Comparison of ENCODE assay signal across 19 cellular contexts in the genomic region with DNA sequence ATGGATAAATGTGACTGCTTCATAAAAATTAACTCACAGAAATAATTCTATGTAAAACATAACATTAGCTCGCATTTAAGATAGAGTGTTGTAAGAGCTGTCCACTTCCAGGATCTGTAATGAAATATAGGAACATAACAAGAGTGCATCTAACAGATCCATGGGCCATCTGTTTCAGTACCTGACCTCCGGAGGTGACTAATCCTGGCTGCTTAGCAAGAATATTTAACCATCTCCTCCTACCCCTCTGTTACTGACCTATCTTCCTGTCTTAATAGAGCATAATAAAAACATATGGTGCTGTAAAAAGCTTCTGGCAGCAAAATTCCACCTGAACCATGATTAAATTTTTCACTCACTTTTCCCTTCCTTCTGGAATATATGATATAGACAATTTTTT. TPM values are rescaled to one million over a fixed set of nuclear protein-coding genes. Genes with fewer than 3 reads are reported as not detected.
"Had no signal": no experiment of that assay in that cellular context is flagged by ENCODE, and none has a peak within 500 bp of the region (broad histone marks: within the 10 kb centered on the region; RNA-seq: fewer than 3 reads in every experiment).

No MANE protein-coding gene starts in this region.

- H3K36me3 ChIP-seq: brain microvascular endothelial cell had no signal

- H3K4me3 Mint-ChIP-seq: activated CD8-positive, alpha-beta T cell treated with anti-CD3 and anti-CD28 coated beads, Interleukin-2, amount 10 ng/mL, durations not matched to agents 7 days and 5 days; activated naive CD4-positive, alpha-beta T cell treated with anti-CD3 and anti-CD28 coated beads for 36 hours; activated naive CD8-positive, alpha-beta T cell treated with anti-CD3 and anti-CD28 coated beads for 36 hours had no signal

- H3K9me3 Mint-ChIP-seq: activated naive CD4-positive, alpha-beta T cell treated with anti-CD3 and anti-CD28 coated beads for 36 hours had no signal

- DNase-seq: activated CD4-positive, alpha-beta T cell treated with anti-CD3 and anti-CD28 coated beads for 48 hours; activated CD4-positive, alpha-beta T cell treated with anti-CD3 and anti-CD28 coated beads, Interleukin-2, amount 50 U/mL, for 4 hours; activated CD4-positive, CD25-positive, alpha-beta regulatory T cell treated with anti-CD3 and anti-CD28 coated beads, Interleukin-2, amount 50 U/mL, for 72 hours; activated CD8-positive, alpha-beta memory T cell treated with anti-CD3 and anti-CD28 coated beads, Interleukin-2, amount 50 U/mL, for 48 hours; activated CD8-positive, alpha-beta T cell treated with anti-CD3 and anti-CD28 coated beads, Interleukin-2, amount 10 ng/mL, durations not matched to agents 7 days and 5 days; activated effector memory CD4-positive, alpha-beta T cell treated with anti-CD3 and anti-CD28 coated beads, Interleukin-2, amount 50 U/mL, for 16 hours; activated naive CD4-positive, alpha-beta T cell treated with anti-CD3 and anti-CD28 coated beads for 36 hours; activated naive CD8-positive, alpha-beta T cell treated with anti-CD3 and anti-CD28 coated beads for 36 hours; activated T-cell treated with anti-CD3 and anti-CD28 coated beads, Interleukin-2, amount 50 U/mL, for 1 hour; brain microvascular endothelial cell; NCI-H1105 treated with DMSO at 0.1 percent for 48 hours; NCI-H1436 treated with DMSO at 0.1 percent for 48 hours; NCI-H187; NCI-H2081; SHP77 treated with DMSO at 0.1 percent for 48 hours; T-helper 1 cell had no signal

- H3K27ac ChIP-seq: brain microvascular endothelial cell, cardiac muscle cell had no signal

- ATAC-seq: activated CD8-positive, alpha-beta T cell treated with anti-CD3 and anti-CD28 coated beads, Interleukin-2, amount 10 ng/mL, durations not matched to agents 7 days and 5 days had no signal

- H3K36me3 Mint-ChIP-seq: activated naive CD8-positive, alpha-beta T cell treated with anti-CD3 and anti-CD28 coated beads for 36 hours had no signal

- H3K4me1 Mint-ChIP-seq: activated naive CD8-positive, alpha-beta T cell treated with anti-CD3 and anti-CD28 coated beads for 36 hours had no signal

- H3K4me3 ChIP-seq: cardiac muscle cell had no signal

- H3K27me3 Mint-ChIP-seq: activated naive CD8-positive, alpha-beta T cell treated with anti-CD3 and anti-CD28 coated beads for 36 hours had no signal

- H3K27me3 ChIP-seq: brain microvascular endothelial cell, cardiac muscle cell had no signal

- H3K27ac Mint-ChIP-seq: activated CD8-positive, alpha-beta T cell treated with anti-CD3 and anti-CD28 coated beads, Interleukin-2, amount 10 ng/mL, durations not matched to agents 7 days and 5 days; activated naive CD4-positive, alpha-beta T cell treated with anti-CD3 and anti-CD28 coated beads for 36 hours; activated naive CD8-positive, alpha-beta T cell treated with anti-CD3 and anti-CD28 coated beads for 36 hours had no signal

RNA-seq across cellular contexts. Expression of a gene that starts 7.1 kb away (rescaled TPM):
- total RNA-seq: activated CD8-positive, alpha-beta T cell treated with anti-CD3 and anti-CD28 coated beads, Interleukin-2, amount 10 ng/mL, durations not matched to agents 7 days and 5 days; activated naive CD4-positive, alpha-beta T cell treated with anti-CD3 and anti-CD28 coated beads for 36 hours; activated naive CD8-positive, alpha-beta T cell treated with anti-CD3 and anti-CD28 coated beads for 36 hours; chondrocyte; T-helper 2 cell treated with Interferon-gamma antibody and Interleukin-4, amounts not matched to agents 100 ng/mL and 5 ng/mL, for 36 hours had no signal
